Comparison of ENCODE assay signal across 30 cellular contexts in the genomic region with DNA sequence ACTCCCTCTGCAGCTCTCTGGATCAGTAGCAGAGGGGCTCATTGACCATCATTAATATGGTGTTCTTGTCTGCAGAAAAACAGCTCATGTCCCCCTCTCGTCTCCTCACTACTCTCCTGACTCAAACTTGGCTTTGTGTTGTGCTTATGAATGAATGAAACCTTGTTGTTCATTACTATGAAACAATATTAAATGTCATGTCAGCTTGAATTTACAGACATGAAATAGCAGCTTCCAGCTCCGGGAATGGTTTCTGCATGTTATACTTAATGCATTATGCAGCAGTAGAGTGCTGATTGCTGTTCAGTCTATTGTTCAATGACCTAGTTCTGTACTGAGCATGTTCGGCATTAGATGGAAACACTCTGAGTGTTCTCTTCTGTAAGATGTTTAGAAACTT.
"Had no signal": no experiment of that assay in that cellular context is flagged by ENCODE, and none has a peak within 500 bp of the region (broad histone marks: within the 10 kb centered on the region; RNA-seq: fewer than 3 reads in every experiment).

No MANE protein-coding gene starts in this region.

- H3K36me3 Mint-ChIP-seq: activated naive CD4-positive, alpha-beta T cell treated with anti-CD3 and anti-CD28 coated beads, Interleukin-2, amount 50 U/mL, for 24 hours; natural killer cell treated with Interleukin-12 subunit alpha and Interleukin-12 subunit beta and Interleukin-15 and Interleukin-18, amount 100 ng/mL, for 72 hours had no signal

- H3K27ac Mint-ChIP-seq: activated CD4-positive, alpha-beta memory T cell treated with anti-CD3 and anti-CD28 coated beads, Interleukin-2, amount 10 ng/mL, durations not matched to agents 7 days and 5 days; activated naive CD4-positive, alpha-beta T cell treated with anti-CD3 and anti-CD28 coated beads, Interleukin-2, amount 50 U/mL, for 24 hours; activated naive CD8-positive, alpha-beta T cell treated with anti-CD3 and anti-CD28 coated beads, Interleukin-2, amount 50 U/mL, for 24 hours; activated T-helper 2 cell treated with anti-CD3 and anti-CD28 coated beads, Interferon-gamma antibody, Interleukin-2, Interleukin-4, amounts not matched to agents 10 μg/mL and 5 μg/mL and 100 μg/mL, durations not matched to agents 14 hours and 24 hours and 36 hours; natural killer cell treated with Interleukin-12 subunit alpha and Interleukin-12 subunit beta and Interleukin-15 and Interleukin-18, amount 100 ng/mL, for 72 hours; stimulated activated naive CD8-positive, alpha-beta T cell treated with anti-CD3 and anti-CD28 coated beads, Interleukin-15, Interleukin-2, amounts not matched to agents 100 ng/mL and 50 ng/mL, for 24 hours had no signal

- H3K4me3 ChIP-seq: esophagus squamous epithelium, left lung, lung, mucosa of descending colon, pancreas, prostate gland, spleen, upper lobe of left lung, vagina had no signal

- H3K36me3 ChIP-seq: esophagus squamous epithelium, left lung, pancreas, prostate gland, spleen, upper lobe of left lung, vagina had no signal

- H3K4me1 Mint-ChIP-seq: activated CD4-positive, alpha-beta memory T cell treated with anti-CD3 and anti-CD28 coated beads, Interleukin-2, amount 10 ng/mL, durations not matched to agents 7 days and 5 days; activated naive CD4-positive, alpha-beta T cell treated with anti-CD3 and anti-CD28 coated beads, Interleukin-2, amount 50 U/mL, for 24 hours; activated naive CD8-positive, alpha-beta T cell treated with anti-CD3 and anti-CD28 coated beads, Interleukin-2, amount 50 U/mL, for 24 hours; central memory CD8-positive, alpha-beta T cell had no signal

- H3K27me3 ChIP-seq: esophagus squamous epithelium, left lung, pancreas, spleen, upper lobe of left lung, vagina had no signal

- ATAC-seq: activated naive CD8-positive, alpha-beta T cell treated with anti-CD3 and anti-CD28 coated beads, Interleukin-2, amount 50 U/mL, for 24 hours; activated T-cell treated with anti-CD3 and anti-CD28 coated beads, Interleukin-2, amount 50 U/mL, for 4 hours; left lung; mucosa of descending colon; natural killer cell treated with Interleukin-12 subunit alpha and Interleukin-12 subunit beta and Interleukin-15 and Interleukin-18, amount 100 ng/mL, for 72 hours; pancreas; right cardiac atrium had no signal

- H3K9me3 ChIP-seq: esophagus squamous epithelium, left lung, mucosa of descending colon, pancreas, prostate gland, spleen, upper lobe of left lung, vagina had no signal

- DNase-seq: activated CD4-positive, alpha-beta memory T cell treated with anti-CD3 and anti-CD28 coated beads, Interleukin-2, amount 10 ng/mL, durations not matched to agents 7 days and 5 days; activated CD4-positive, alpha-beta T cell treated with anti-CD3 and anti-CD28 coated beads for 48 hours; activated CD8-positive, alpha-beta memory T cell treated with anti-CD3 and anti-CD28 coated beads, Interleukin-2, amount 50 U/mL, for 48 hours; activated naive CD8-positive, alpha-beta T cell treated with anti-CD3 and anti-CD28 coated beads, Interleukin-2, amount 50 U/mL, for 24 hours; activated T-cell treated with anti-CD3 and anti-CD28 coated beads, Interleukin-2, amount 50 U/mL, for 4 hours; amygdala; dermis blood vessel endothelial cell; effector CD4-positive, alpha-beta T cell; esophagus squamous epithelium; foreskin melanocyte; left lung; mesendoderm; mucosa of descending colon; nucleus accumbens; pancreas; right cardiac atrium; spleen; stimulated activated CD4-positive, alpha-beta T cell treated with anti-CD3 and anti-CD28 coated beads, Interleukin-2, amount 100 ng/mL, for 48 hours; upper lobe of left lung had no signal

- H3K4me3 Mint-ChIP-seq: activated CD4-positive, alpha-beta memory T cell treated with anti-CD3 and anti-CD28 coated beads, Interleukin-2, amount 10 ng/mL, durations not matched to agents 7 days and 5 days; activated naive CD4-positive, alpha-beta T cell treated with anti-CD3 and anti-CD28 coated beads, Interleukin-2, amount 50 U/mL, for 24 hours; activated naive CD8-positive, alpha-beta T cell treated with anti-CD3 and anti-CD28 coated beads, Interleukin-2, amount 50 U/mL, for 24 hours; activated T-cell treated with anti-CD3 and anti-CD28 coated beads, Interleukin-2, amount 50 U/mL, for 4 hours; central memory CD8-positive, alpha-beta T cell; natural killer cell treated with Interleukin-12 subunit alpha and Interleukin-12 subunit beta and Interleukin-15 and Interleukin-18, amount 100 ng/mL, for 72 hours; stimulated activated naive CD8-positive, alpha-beta T cell treated with anti-CD3 and anti-CD28 coated beads, Interleukin-15, Interleukin-2, amounts not matched to agents 100 ng/mL and 50 ng/mL, for 24 hours had no signal

- H3K9me3 Mint-ChIP-seq: activated CD4-positive, alpha-beta memory T cell treated with anti-CD3 and anti-CD28 coated beads, Interleukin-2, amount 10 ng/mL, durations not matched to agents 7 days and 5 days; activated naive CD4-positive, alpha-beta T cell treated with anti-CD3 and anti-CD28 coated beads, Interleukin-2, amount 50 U/mL, for 24 hours; activated T-cell treated with anti-CD3 and anti-CD28 coated beads, Interleukin-2, amount 50 U/mL, for 4 hours; activated T-helper 2 cell treated with anti-CD3 and anti-CD28 coated beads, Interferon-gamma antibody, Interleukin-2, Interleukin-4, amounts not matched to agents 10 μg/mL and 5 μg/mL and 100 μg/mL, durations not matched to agents 14 hours and 24 hours and 36 hours; stimulated activated naive CD8-positive, alpha-beta T cell treated with anti-CD3 and anti-CD28 coated beads, Interleukin-15, Interleukin-2, amounts not matched to agents 100 ng/mL and 50 ng/mL, for 24 hours had no signal

- H3K27ac ChIP-seq: epithelial cell of prostate, esophagus squamous epithelium, left lung, pancreas, prostate gland, spleen, upper lobe of left lung, vagina had no signal

- H3K4me1 ChIP-seq: esophagus squamous epithelium, left lung, prostate gland, vagina had no signal

- FAIRE-seq: bronchial epithelial cell, colon, pancreas had no signal

- H3K27me3 Mint-ChIP-seq: activated CD4-positive, alpha-beta memory T cell treated with anti-CD3 and anti-CD28 coated beads, Interleukin-2, amount 10 ng/mL, durations not matched to agents 7 days and 5 days; activated naive CD4-positive, alpha-beta T cell treated with anti-CD3 and anti-CD28 coated beads, Interleukin-2, amount 50 U/mL, for 24 hours; central memory CD8-positive, alpha-beta T cell; natural killer cell treated with Interleukin-12 subunit alpha and Interleukin-12 subunit beta and Interleukin-15 and Interleukin-18, amount 100 ng/mL, for 72 hours; stimulated activated naive CD8-positive, alpha-beta T cell treated with anti-CD3 and anti-CD28 coated beads, Interleukin-15, Interleukin-2, amounts not matched to agents 100 ng/mL and 50 ng/mL, for 24 hours had no signal
